8 cellular contexts compared by ENCODE assay signal in the genomic region with DNA sequence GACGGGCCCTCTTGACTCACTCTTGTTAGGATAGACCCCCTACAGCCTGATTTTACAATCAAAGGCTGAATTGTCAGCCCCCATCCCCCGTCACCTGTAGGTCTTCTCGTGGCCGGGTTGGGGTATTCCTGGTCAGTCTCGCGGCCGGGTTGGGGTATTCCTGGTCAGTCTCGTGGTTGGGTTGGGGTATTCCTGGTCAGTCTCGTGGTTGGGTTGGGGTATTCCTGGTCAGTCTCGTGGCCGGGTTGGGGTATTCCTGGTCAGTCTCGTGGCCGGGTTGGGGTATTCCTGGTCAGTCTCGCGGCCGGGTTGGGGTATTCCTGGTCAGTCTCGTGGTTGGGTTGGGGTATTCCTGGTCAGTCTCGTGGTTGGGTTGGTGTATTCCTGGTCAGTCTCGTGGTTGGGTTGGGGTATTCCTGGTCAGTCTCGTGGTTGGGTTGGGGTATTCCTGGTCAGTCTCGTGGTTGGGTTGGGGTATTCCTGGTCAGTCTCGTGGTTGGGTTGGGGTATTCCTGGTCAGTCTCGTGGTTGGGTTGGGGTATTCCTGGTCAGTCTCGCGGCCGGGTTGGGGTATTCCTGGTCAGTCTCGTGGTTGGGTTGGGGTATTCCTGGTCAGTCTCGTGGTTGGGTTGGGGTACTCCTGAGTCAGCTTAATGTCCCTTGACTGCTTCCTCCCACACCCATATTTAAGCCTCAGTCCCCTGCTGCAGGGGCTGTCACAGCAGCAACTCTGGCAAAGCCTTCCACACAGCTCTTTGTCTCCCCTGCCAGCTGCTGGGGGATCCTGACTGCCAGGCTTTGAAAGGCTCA. TPM values are rescaled to one million over a fixed set of nuclear protein-coding genes. Genes with fewer than 3 reads are reported as not detected.
"Had no signal": no experiment of that assay in that cellular context is flagged by ENCODE, and none has a peak within 500 bp of the region (broad histone marks: within the 10 kb centered on the region; RNA-seq: fewer than 3 reads in every experiment).

No MANE protein-coding gene starts in this region.

RNA-seq across cellular contexts. Expression of gene MUC4, which starts 40.7 kb away (rescaled TPM):
- total RNA-seq: chondrocyte, fibroblast of lung, heart right ventricle, posterior vena cava, suprapubic skin, tibial nerve had no signal
- polyA plus RNA-seq: fibroblast of lung; keratinocyte; naive thymus-derived CD4-positive, alpha-beta T cell had no signal
